9 cellular contexts compared by ENCODE assay signal in genomic region chr3:157447026-157447694, GRCh38.
A peak's percentile ranks its signal among the peaks of the same experiment; 100 is the strongest.
DNase-seq lines count a peak whose midpoint lies in the region; ATAC-seq and TF ChIP-seq lines count a peak whose summit lies in the region.
"Had no signal": no experiment of that assay in that cellular context is flagged by ENCODE, and none has a peak within 500 bp of the region (broad histone marks: within the 10 kb centered on the region; RNA-seq: fewer than 3 reads in every experiment).

No MANE protein-coding gene starts in this region.

- DNase-seq in AG20443 (ENCODE audit: low spot score) (peak; percentile 35), HuH-7 (ENCODE audit: low spot score) (peak; percentile 5), kidney glomerular epithelial cell (lab: John Stamatoyannopoulos, UW) (peak; percentile 56)

- no peak for ATAC-seq in GM21723 (IDR thresholded peaks at IDR 0.05; ENCODE audit: unreplicated experiment)
- no peak for ATAC-seq in GM19023 (IDR thresholded peaks at IDR 0.05; ENCODE audit: unreplicated experiment)
- no peak for ATAC-seq in HG02759 (IDR thresholded peaks at IDR 0.05; ENCODE audit: unreplicated experiment)
- ATAC-seq in GM21619 (IDR thresholded peaks at IDR 0.05; ENCODE audit: unreplicated experiment) = no peak

- H3K27ac ChIP-seq in VCaP = 0 out of 2 replicates have a peak overlapping the region, but pooled peaks have one; percentile 7
- H3K27ac ChIP-seq: SJSA1 had no signal

- peak; percentile 87 for TF ChIP-seq CTCF in VCaP (conservative IDR thresholded peaks at IDR 0.05)

Comparison
In these comparisons a context has a peak if more than half of its experiments do, and no peak if none do; other contexts are left out.
1. DNase-seq: peak in every context shown above with its lines; median percentile 56 in kidney glomerular epithelial cell; 35 in AG20443; 5 in HuH-7.